ENCODE assay signal across 8 cellular contexts in genomic region chr4:175536852-175537453, GRCh38.
DNase-seq lines count a peak whose midpoint lies in the region; ATAC-seq, FAIRE-seq and TF ChIP-seq lines count a peak whose summit lies in the region.

No MANE protein-coding gene starts in this region.

- TF ChIP-seq RAD21 in H1 (IDR thresholded peaks at IDR 0.05 in 1 of 2, conservative IDR thresholded peaks at IDR 0.05 in 1 of 2; ENCODE audit: low read depth in 2 of 2, low read length in 2 of 2), result peak; percentile 72 to 75

- no peak overlapping the region for H3K56ac ChIP-seq in H1 (replicated peaks; ENCODE audit: insufficient read length, low read depth, low read length)

- no peaks in the 10 kb centered on the region for H3K79me2 ChIP-seq in H1 (ENCODE audit: control insufficient read depth in 1 of 2, insufficient read depth in 2 of 2, low read length in 2 of 2)

- CTCF ChIA-PET in H1 (lab: Charles Lee; ENCODE audit: partially characterized antibody), result interaction anchor here (0.6 to 2.8 kb wide), 15 partner anchors 9 to 773 kb away, joined by 3 to 6 read pairs (median 4); no protein-coding TSS in a partner anchor

- no peak overlapping the region for H2BK12ac ChIP-seq in H1 (ENCODE audit: low read depth, low read length)
- no peak overlapping the region for H2BK12ac ChIP-seq in neuronal stem cell (ENCODE audit: low read length)

- no peak overlapping the region for H2BK20ac ChIP-seq in H1 (ENCODE audit: low read length)

- no peak overlapping the region for H4K8ac ChIP-seq in H1 (ENCODE audit: extremely low read depth, insufficient read depth, low read length)
- H4K8ac ChIP-seq in neuronal stem cell (ENCODE audit: low read depth, low read length), result no peak overlapping the region

- TF ChIP-seq CTCF in H1 (IDR thresholded peaks at IDR 0.05; ENCODE audit: control extremely low read depth in 1 of 3, insufficient read depth in 1 of 3, low read depth in 1 of 3, low read length in 3 of 3), result peak in 2 of 3 experiments; percentile 33 to 52; a peak in 2 of 4 replicates

- POLR2A ChIA-PET in H1 (lab: Charles Lee; ENCODE audit: partially characterized antibody), result no interaction called here

- H4K20me1 ChIP-seq in H1 (replicated peaks in 1 of 2; ENCODE audit: control insufficient read depth in 1 of 2, insufficient read depth in 2 of 2, low read length in 2 of 2), result no peaks in the 10 kb centered on the region

- no peak overlapping the region for H2BK5ac ChIP-seq in H1 (ENCODE audit: low read depth, low read length)
- H2BK5ac ChIP-seq in neuronal stem cell (ENCODE audit: low read length), result no peak overlapping the region

- H3K23ac ChIP-seq in H1 (ENCODE audit: insufficient read length), result no peak overlapping the region
- no peak overlapping the region for H3K23ac ChIP-seq in neuronal stem cell (ENCODE audit: low read depth, low read length, poor library complexity)

- H3K4me3 ChIP-seq in H1 (ENCODE audit: extremely low read depth in 1 of 4, insufficient read depth in 2 of 4, low read depth in 3 of 4, low read length in 4 of 4) (no peak overlapping the region), neuronal stem cell (ENCODE audit: low read length in 2 of 2) (no peak overlapping the region)

- H4K5ac ChIP-seq in H1 (ENCODE audit: insufficient read length, low read depth, low read length), result no peak overlapping the region

- H2AK5ac ChIP-seq in H1 (ENCODE audit: low read depth, low read length), result no peak overlapping the region
- H2AK5ac ChIP-seq in neuronal stem cell (ENCODE audit: low read depth, low read length), result no peak overlapping the region

- no peak for TF ChIP-seq POLR2A in H1 (IDR thresholded peaks at IDR 0.05; ENCODE audit: control extremely low read depth in 1 of 2, low read depth in 2 of 2, low read length in 2 of 2)

- H3K9ac ChIP-seq in H1 (replicated peaks in 1 of 4; ENCODE audit: extremely low read depth in 1 of 4, low read depth in 3 of 4, low read length in 3 of 4) (no peak overlapping the region), neuronal stem cell (ENCODE audit: low read depth, low read length, poor library complexity) (no peak overlapping the region)

- H3K36me3 ChIP-seq in H1 (ENCODE audit: control insufficient read depth in 2 of 4, insufficient read depth in 4 of 4, low read length in 3 of 4) (no peaks in the 10 kb centered on the region), neuronal stem cell (replicated peaks in 1 of 2; ENCODE audit: control insufficient read depth in 2 of 2, insufficient read depth in 2 of 2, low read length in 2 of 2) (no peaks in the 10 kb centered on the region)

- H2BK15ac ChIP-seq in H1 (ENCODE audit: low read length), result no peak overlapping the region
- no peak overlapping the region for H2BK15ac ChIP-seq in neuronal stem cell (ENCODE audit: low read length)

- H2BK120ac ChIP-seq in H1 (replicated peaks; ENCODE audit: low read depth, low read length) (no peak overlapping the region), neuronal stem cell (ENCODE audit: low read depth, low read length) (no peak overlapping the region)

- H2AFZ ChIP-seq in H1 (ENCODE audit: low read length) (no peak overlapping the region), neuronal stem cell (ENCODE audit: low read length) (no peak overlapping the region)

- H3K4me2 ChIP-seq in H1 (ENCODE audit: insufficient read depth in 1 of 2, low read depth in 2 of 2, low read length in 2 of 2), result no peak overlapping the region
- H3K4me2 ChIP-seq in neuronal stem cell (ENCODE audit: insufficient read depth, low read length, poor library complexity, severe bottlenecking), result no peak overlapping the region

- H3K23me2 ChIP-seq in H1 (ENCODE audit: low read depth, low read length), result no peaks in the 10 kb centered on the region; the same call in 1 of the 2 replicates

- no peak for TF ChIP-seq EP300 in H1 (IDR thresholded peaks at IDR 0.05; ENCODE audit: borderline replicate concordance in 1 of 2, low read depth in 2 of 2, low read length in 2 of 2)

- H3K27ac ChIP-seq in H1 (ENCODE audit: low read depth, low read length), result no peak overlapping the region
- H3K27ac ChIP-seq in neuronal stem cell (replicated peaks; ENCODE audit: low read length), result no peak overlapping the region

- no peak overlapping the region for H3K4ac ChIP-seq in H1 (replicated peaks; ENCODE audit: insufficient read length, low read depth, low read length)
- H3K4ac ChIP-seq in neuronal stem cell (ENCODE audit: low read length), result no peak overlapping the region

- 45% methylated on average over 6 of the region's 6 CpGs; no CpG with 5 or more reads in 1 of the 2 experiments for WGBS in H1 (ENCODE audit: extremely low coverage in 1 of 2, insufficient coverage in 1 of 2, insufficient read length in 1 of 2, insufficient replicate concordance in 2 of 2, low coverage in 1 of 2, low lambda C conversion rate in 2 of 2, missing lambda C conversion rate in 1 of 2), 2 experiments
- no CpG with 5 or more reads among the region's 6 CpGs for WGBS in neuronal stem cell (ENCODE audit: extremely low coverage in 2 of 2, insufficient read length in 2 of 2, insufficient replicate concordance in 1 of 2), 2 donors

- FAIRE-seq in H1 (lab: Jason Lieb, UNC), result peak; percentile 81

- H3K79me1 ChIP-seq in H1 (ENCODE audit: low read depth, low read length), result no peaks in the 10 kb centered on the region
- H3K79me1 ChIP-seq in neuronal stem cell (ENCODE audit: low read depth, low read length), result no peaks in the 10 kb centered on the region

- H3K27me3 ChIP-seq in H1 (replicated peaks in 1 of 4; ENCODE audit: control insufficient read depth in 3 of 4, extremely low read depth in 1 of 4, insufficient read depth in 3 of 4, low read length in 3 of 4) (no peaks in the 10 kb centered on the region), neuronal stem cell (ENCODE audit: control insufficient read depth in 3 of 3, insufficient read depth in 3 of 3, low read depth in 1 of 3, low read length in 3 of 3) (no peaks in the 10 kb centered on the region)

- DNase-seq in NCI-H2227 (lab: John Stamatoyannopoulos, UW; ENCODE audit: unreplicated experiment), result peak; percentile 78
- DNase-seq in NCI-H2227 treated with DMSO at 0.1 percent for 48 hours (lab: John Stamatoyannopoulos, UW), result no peak
- DNase-seq in NOMO-1 treated with dmso at 0.1 percent for 144 hours (lab: John Stamatoyannopoulos, UW; ENCODE audit: unreplicated experiment), result peak; percentile 3
- DNase-seq in H1 (ENCODE audit: low read depth in 1 of 2, low spot score in 2 of 2), result peak in 1 of 2 experiments; percentile 5
- peak; percentile 42 for DNase-seq in neuronal stem cell (ENCODE audit: low spot score)
- no peak for DNase-seq in NK-92 (lab: John Stamatoyannopoulos, UW; ENCODE audit: unreplicated experiment)

- H3K18ac ChIP-seq in H1 (ENCODE audit: extremely low read depth, low read length), result no peak overlapping the region
- H3K18ac ChIP-seq in neuronal stem cell (ENCODE audit: low read length), result no peak overlapping the region

- H3K9me3 ChIP-seq in H1 (ENCODE audit: insufficient read depth in 2 of 2, low read depth in 1 of 2, low read length in 1 of 2) (peaks cover 0 to 4% of the 10 kb centered on the region in 2 experiments; a peak in 1 of 4 replicates), neuronal stem cell (replicated peaks in 1 of 2; ENCODE audit: control insufficient read depth in 2 of 2, insufficient read depth in 1 of 2, low read depth in 1 of 2, low read length in 2 of 2) (peaks cover 0 to 6% of the 10 kb centered on the region in 2 donors)

- ATAC-seq in HG03095 (IDR thresholded peaks at IDR 0.05; ENCODE audit: unreplicated experiment), result peak; percentile 66
- no peak for ATAC-seq in HG02759 (IDR thresholded peaks at IDR 0.05; ENCODE audit: unreplicated experiment)

- H4K91ac ChIP-seq in H1 (replicated peaks; ENCODE audit: insufficient read length, low read length), result no peak overlapping the region
- H4K91ac ChIP-seq in neuronal stem cell (ENCODE audit: low read depth, low read length, poor library complexity), result no peak overlapping the region

- H3K4me1 ChIP-seq in H1 (replicated peaks in 1 of 4; ENCODE audit: control insufficient read depth in 3 of 4, insufficient read depth in 4 of 4, low read length in 3 of 4) (no peaks in the 10 kb centered on the region), neuronal stem cell (ENCODE audit: control insufficient read depth in 2 of 2, insufficient read depth in 1 of 2, low read depth in 1 of 2, low read length in 2 of 2) (no peaks in the 10 kb centered on the region)

- H3K14ac ChIP-seq in H1 (ENCODE audit: insufficient read length) (no peak overlapping the region), neuronal stem cell (ENCODE audit: low read length) (no peak overlapping the region)

TF ChIP-seq in H1, 55 proteins besides CTCF, POLR2A, EP300 and RAD21:
- TF ChIP-seq TBP (IDR thresholded peaks at IDR 0.05; ENCODE audit: low read depth, low read length) (no peak), RNF2 (IDR thresholded peaks at IDR 0.05; ENCODE audit: borderline replicate concordance, low read depth, low read length, missing control alignments, poor library complexity, severe bottlenecking) (no peak), HDAC2 (IDR thresholded peaks at IDR 0.05; ENCODE audit: borderline replicate concordance in 1 of 2, low read depth in 2 of 2, low read length in 2 of 2) (no peak), BRCA1 (IDR thresholded peaks at IDR 0.05; ENCODE audit: low read depth, low read length) (no peak), ATF2 (IDR thresholded peaks at IDR 0.05; ENCODE audit: low read length) (no peak), CBX5 (IDR thresholded peaks at IDR 0.05; ENCODE audit: low read depth, low read length) (no peak), SIRT6 (IDR thresholded peaks at IDR 0.05; ENCODE audit: low read length) (no peak), HDAC6 (IDR thresholded peaks at IDR 0.05; ENCODE audit: low read depth, low read length) (no peak)

Comparison
In these comparisons a context has a peak if more than half of its experiments do, and no peak if none do; other contexts are left out.
1. DNase-seq: peak in NCI-H2227 (single experiment), NOMO-1 treated with dmso at 0.1 percent for 144 hours (single experiment) and neuronal stem cell (single experiment); none in NCI-H2227 treated with DMSO at 0.1 percent for 48 hours (single experiment) and NK-92 (single experiment).